9 cellular contexts compared by ENCODE assay signal in genomic region chr21:44867999-44868700, GRCh38. TPM values are rescaled to one million over a fixed set of nuclear protein-coding genes. Genes with fewer than 3 reads are reported as not detected.
DNase-seq lines count a peak whose midpoint lies in the region; ATAC-seq, FAIRE-seq and TF ChIP-seq lines count a peak whose summit lies in the region.
"Had no signal": no experiment of that assay in that cellular context is flagged by ENCODE, and none has a peak within 500 bp of the region (broad histone marks: within the 10 kb centered on the region; RNA-seq: fewer than 3 reads in every experiment).

No MANE protein-coding gene starts in this region.

- CTCF ChIA-PET in activated CD4-positive, alpha-beta T cell treated with anti-CD3 and anti-CD28 coated beads for 36 hours (lab: Charles Lee) = no interaction called here

- peak; percentile 76 for ATAC-seq in activated CD4-positive, alpha-beta T cell treated with anti-CD3 and anti-CD28 coated beads for 36 hours

- H3K27me3 Mint-ChIP-seq in activated CD4-positive, alpha-beta T cell treated with anti-CD3 and anti-CD28 coated beads for 36 hours = no peaks in the 10 kb centered on the region
- no peaks in the 10 kb centered on the region for H3K27me3 Mint-ChIP-seq in activated T-helper 2 cell treated with anti-CD3 and anti-CD28 coated beads, Interferon-gamma antibody, Interleukin-2, Interleukin-4, amounts not matched to agents 10 μg/mL and 5 μg/mL and 100 μg/mL, durations not matched to agents 14 hours and 24 hours and 36 hours (ENCODE audit: low read depth)

- in situ Hi-C loops in KBM-7 (cut with MboI; ENCODE audit: low pct_unique_long_range_greater_than_20kb, low sequenced_read_pairs) = no loop called here

- DNase-seq in activated CD4-positive, alpha-beta T cell treated with anti-CD3 and anti-CD28 coated beads for 36 hours = peak; percentile 74
- DNase-seq in activated CD4-positive, alpha-beta T cell treated with anti-CD3 and anti-CD28 coated beads for 1 hour = no peak
- peak; percentile 43 for DNase-seq in activated T-helper 2 cell treated with anti-CD3 and anti-CD28 coated beads, Interferon-gamma antibody, Interleukin-2, Interleukin-4, amounts not matched to agents 10 μg/mL and 5 μg/mL and 100 μg/mL, durations not matched to agents 14 hours and 24 hours and 36 hours (ENCODE audit: low spot score)
- DNase-seq in kidney (peak; percentile 32), RCC 7860 (ENCODE audit: low spot score) (no peak), KBM-7 (no peak), amygdala (lab: John Stamatoyannopoulos, UW) (no peak)
- DNase-seq: NCI-H2171 treated with DMSO at 0.1 percent for 48 hours had no signal

- POLR2A ChIA-PET in activated CD4-positive, alpha-beta T cell treated with anti-CD3 and anti-CD28 coated beads for 36 hours (lab: Charles Lee) = interaction anchor here (0.7 kb wide), 1 partner anchor 14 kb away, joined by 4 read pairs; no protein-coding TSS in a partner anchor

- no peaks in the 10 kb centered on the region for H3K9me3 ChIP-seq in kidney (ENCODE audit: control insufficient read depth in 1 of 2, low read length in 2 of 2)
- H3K9me3 ChIP-seq in thymus (ENCODE audit: control insufficient read depth) = no peaks in the 10 kb centered on the region

- 45% methylated on average over 12 of the region's 12 CpGs for WGBS in thymus

- H3K27ac ChIP-seq in kidney (ENCODE audit: low read depth in 2 of 2, low read length in 2 of 2) (peak overlapping the region in 1 of 2 donors; percentile 33), thymus (ENCODE audit: low read depth) (peak overlapping the region; percentile 44)

- H3K9me3 Mint-ChIP-seq in activated CD4-positive, alpha-beta T cell treated with anti-CD3 and anti-CD28 coated beads for 36 hours (ENCODE audit: low read depth) = no peaks in the 10 kb centered on the region
- H3K9me3 Mint-ChIP-seq in activated T-helper 2 cell treated with anti-CD3 and anti-CD28 coated beads, Interferon-gamma antibody, Interleukin-2, Interleukin-4, amounts not matched to agents 10 μg/mL and 5 μg/mL and 100 μg/mL, durations not matched to agents 14 hours and 24 hours and 36 hours = no peaks in the 10 kb centered on the region

- H3K36me3 ChIP-seq in kidney (ENCODE audit: control insufficient read depth in 1 of 2, insufficient read depth in 2 of 2, low read length in 2 of 2) = peaks cover 8 to 10% of the 10 kb centered on the region in 2 donors
- peaks cover 20% of the 10 kb centered on the region for H3K36me3 ChIP-seq in thymus (ENCODE audit: control insufficient read depth, insufficient read depth)

- no peaks in the 10 kb centered on the region for H3K27me3 ChIP-seq in thymus (ENCODE audit: control insufficient read depth, insufficient read depth)

- FAIRE-seq in kidney (lab: Jason Lieb, UNC) = no peak
- FAIRE-seq in RCC 7860 (lab: Jason Lieb, UNC) = no peak

- H3K4me1 ChIP-seq in kidney (ENCODE audit: control insufficient read depth in 1 of 2, insufficient read depth in 1 of 2, low read depth in 1 of 2, low read length in 2 of 2) (peaks cover 43 to 62% of the 10 kb centered on the region in 2 donors), thymus (ENCODE audit: control insufficient read depth, insufficient read depth, low read length) (peaks cover 46% of the 10 kb centered on the region)

- no peak overlapping the region for H3K4me3 ChIP-seq in kidney (ENCODE audit: low read length in 2 of 2)
- H3K4me3 ChIP-seq in thymus (ENCODE audit: low read length) = no peak overlapping the region

- no peak overlapping the region for H3K9ac ChIP-seq in kidney (ENCODE audit: low read length in 2 of 2)

- no peak for TF ChIP-seq CTCF in kidney (IDR thresholded peaks at IDR 0.05; ENCODE audit: borderline replicate concordance, extremely low read depth, insufficient read depth)

- H3K4me1 Mint-ChIP-seq in activated CD4-positive, alpha-beta T cell treated with anti-CD3 and anti-CD28 coated beads for 36 hours = peaks cover 87% of the 10 kb centered on the region
- peaks cover 69% of the 10 kb centered on the region for H3K4me1 Mint-ChIP-seq in activated T-helper 2 cell treated with anti-CD3 and anti-CD28 coated beads, Interferon-gamma antibody, Interleukin-2, Interleukin-4, amounts not matched to agents 10 μg/mL and 5 μg/mL and 100 μg/mL, durations not matched to agents 14 hours and 24 hours and 36 hours (ENCODE audit: low read depth)

- H3K36me3 Mint-ChIP-seq in activated CD4-positive, alpha-beta T cell treated with anti-CD3 and anti-CD28 coated beads for 36 hours (ENCODE audit: low read depth) = peaks cover 23% of the 10 kb centered on the region
- peaks cover 38% of the 10 kb centered on the region for H3K36me3 Mint-ChIP-seq in activated T-helper 2 cell treated with anti-CD3 and anti-CD28 coated beads, Interferon-gamma antibody, Interleukin-2, Interleukin-4, amounts not matched to agents 10 μg/mL and 5 μg/mL and 100 μg/mL, durations not matched to agents 14 hours and 24 hours and 36 hours (ENCODE audit: low read depth)

- intact Hi-C loops in activated CD4-positive, alpha-beta T cell treated with anti-CD3 and anti-CD28 coated beads for 36 hours (cut with DNase I, micrococcal nuclease) = no loop called here
- intact Hi-C loops in activated T-helper 2 cell treated with anti-CD3 and anti-CD28 coated beads, Interferon-gamma antibody, Interleukin-2, Interleukin-4, amounts not matched to agents 10 μg/mL and 5 μg/mL and 100 μg/mL, durations not matched to agents 14 hours and 24 hours and 36 hours (cut with micrococcal nuclease) = loop anchor here (2.0 kb wide), 1 partner anchor 21 kb away; no protein-coding TSS in a partner anchor
- intact Hi-C loops in kidney (cut with DNase I) = no loop called here

- peak overlapping the region; percentile 71 for H3K4me3 Mint-ChIP-seq in activated CD4-positive, alpha-beta T cell treated with anti-CD3 and anti-CD28 coated beads for 36 hours
- peak overlapping the region; percentile 64 for H3K4me3 Mint-ChIP-seq in activated T-helper 2 cell treated with anti-CD3 and anti-CD28 coated beads, Interferon-gamma antibody, Interleukin-2, Interleukin-4, amounts not matched to agents 10 μg/mL and 5 μg/mL and 100 μg/mL, durations not matched to agents 14 hours and 24 hours and 36 hours (ENCODE audit: low read depth)

- H3K27ac Mint-ChIP-seq in activated CD4-positive, alpha-beta T cell treated with anti-CD3 and anti-CD28 coated beads for 36 hours = peak overlapping the region; percentile 98
- H3K27ac Mint-ChIP-seq in activated T-helper 2 cell treated with anti-CD3 and anti-CD28 coated beads, Interferon-gamma antibody, Interleukin-2, Interleukin-4, amounts not matched to agents 10 μg/mL and 5 μg/mL and 100 μg/mL, durations not matched to agents 14 hours and 24 hours and 36 hours = peak overlapping the region; percentile 91

RNA-seq across cellular contexts. Expression of gene PTTG1IP, which starts 5.3 kb away (rescaled TPM):
- 10 to 100 TPM; 34.8 to 44.3 TPM for total RNA-seq in activated CD4-positive, alpha-beta T cell treated with anti-CD3 and anti-CD28 coated beads for 36 hours
- 48.1 and 48.3 TPM in 2 replicates for total RNA-seq in activated T-helper 2 cell treated with anti-CD3 and anti-CD28 coated beads, Interferon-gamma antibody, Interleukin-2, Interleukin-4, amounts not matched to agents 10 μg/mL and 5 μg/mL and 100 μg/mL, durations not matched to agents 14 hours and 24 hours and 36 hours
- 378 TPM for total RNA-seq in kidney
- polyA plus RNA-seq in kidney (ENCODE audit: insufficient read depth, low read depth, low replicate concordance) (187 TPM), thymus (138 TPM)

RNA-seq across cellular contexts. Expression of gene SUMO3, which starts 50.3 kb away (rescaled TPM):
- total RNA-seq in activated CD4-positive, alpha-beta T cell treated with anti-CD3 and anti-CD28 coated beads for 36 hours = 10 to 100 TPM; 83.4 to 84.9 TPM
- total RNA-seq in activated T-helper 2 cell treated with anti-CD3 and anti-CD28 coated beads, Interferon-gamma antibody, Interleukin-2, Interleukin-4, amounts not matched to agents 10 μg/mL and 5 μg/mL and 100 μg/mL, durations not matched to agents 14 hours and 24 hours and 36 hours = 86.1 and 87.0 TPM in 2 replicates
- total RNA-seq in kidney = 88.6 TPM
- polyA plus RNA-seq in kidney (ENCODE audit: insufficient read depth, low read depth, low replicate concordance) = 89.9 TPM
- polyA plus RNA-seq in thymus = 49.6 TPM

RNA-seq across cellular contexts. Expression of gene ITGB2, which starts 52.5 kb away (rescaled TPM):
- 100 to 1,000 TPM; 217 to 250 TPM for total RNA-seq in activated CD4-positive, alpha-beta T cell treated with anti-CD3 and anti-CD28 coated beads for 36 hours
- total RNA-seq in activated T-helper 2 cell treated with anti-CD3 and anti-CD28 coated beads, Interferon-gamma antibody, Interleukin-2, Interleukin-4, amounts not matched to agents 10 μg/mL and 5 μg/mL and 100 μg/mL, durations not matched to agents 14 hours and 24 hours and 36 hours = 210 and 212 TPM in 2 replicates
- total RNA-seq in kidney = 111 TPM
- polyA plus RNA-seq in kidney (ENCODE audit: insufficient read depth, low read depth, low replicate concordance) (9.5 TPM), thymus (104 TPM)

Comparison
In these comparisons a context has a peak if more than half of its experiments do, and no peak if none do; other contexts are left out.
1. DNase-seq: peak in activated CD4-positive, alpha-beta T cell treated with anti-CD3 and anti-CD28 coated beads for 36 hours (single experiment), activated T-helper 2 cell treated with anti-CD3 and anti-CD28 coated beads, Interferon-gamma antibody, Interleukin-2, Interleukin-4, amounts not matched to agents 10 μg/mL and 5 μg/mL and 100 μg/mL, durations not matched to agents 14 hours and 24 hours and 36 hours (single experiment) and kidney (single experiment); none in activated CD4-positive, alpha-beta T cell treated with anti-CD3 and anti-CD28 coated beads for 1 hour (single experiment), RCC 7860 (single experiment), KBM-7 (single experiment) and amygdala (0 of 56).